17 cellular contexts compared by ENCODE assay signal in genomic region chr6:92942549-92942948, GRCh38.
A peak's percentile ranks its signal among the peaks of the same experiment; 100 is the strongest.
DNase-seq lines count a peak whose midpoint lies in the region; ATAC-seq and TF ChIP-seq lines count a peak whose summit lies in the region.
"Had no signal": no experiment of that assay in that cellular context is flagged by ENCODE, and none has a peak within 500 bp of the region (broad histone marks: within the 10 kb centered on the region; RNA-seq: fewer than 3 reads in every experiment).

No MANE protein-coding gene starts in this region.

- H3K36me3 ChIP-seq in PC-3 (ENCODE audit: low read depth, low read length) (no peaks in the 10 kb centered on the region), mesenchymal stem cell (ENCODE audit: control insufficient read depth in 1 of 2, insufficient read depth in 2 of 2, low read depth in 1 of 2, low read length in 2 of 2) (no peaks in the 10 kb centered on the region), smooth muscle cell (ENCODE audit: low read depth) (no peaks in the 10 kb centered on the region), SJCRH30 (no peaks in the 10 kb centered on the region)
- H3K36me3 ChIP-seq: BLaER1 had no signal

- no peak overlapping the region for H2AFZ ChIP-seq in PC-3 (ENCODE audit: low read length)
- no peak overlapping the region for H2AFZ ChIP-seq in mesenchymal stem cell (ENCODE audit: low read depth, low read length)
- H2AFZ ChIP-seq in smooth muscle cell (ENCODE audit: low read depth): peak overlapping the region; percentile 44
- H2AFZ ChIP-seq: GM23338 had no signal

- no peak overlapping the region for H3K23ac ChIP-seq in mesenchymal stem cell (ENCODE audit: low read length in 2 of 2)

- H3K9me2 ChIP-seq in PC-3 (replicated peaks; ENCODE audit: low read length): no peaks in the 10 kb centered on the region

- H3K4me1 Mint-ChIP-seq in T-cell (no peaks in the 10 kb centered on the region), osteocyte (ENCODE audit: unreplicated experiment) (no peaks in the 10 kb centered on the region)
- H3K4me1 Mint-ChIP-seq: CD14-positive monocyte; CD4-positive, alpha-beta memory T cell; GM23338 had no signal

- H3K9ac ChIP-seq in PC-3 (ENCODE audit: low read length) (no peak overlapping the region), mesenchymal stem cell (ENCODE audit: low read length) (no peak overlapping the region), smooth muscle cell (ENCODE audit: low read depth) (no peak overlapping the region)
- H3K9ac ChIP-seq: BLaER1 had no signal

- H3K27me3 Mint-ChIP-seq in T-cell (no peaks in the 10 kb centered on the region), osteocyte (ENCODE audit: unreplicated experiment) (no peaks in the 10 kb centered on the region)
- H3K27me3 Mint-ChIP-seq: CD4-positive, alpha-beta memory T cell had no signal

- POLR2A ChIA-PET in PC-3 (lab: Charles Lee; ENCODE audit: unreplicated experiment) (no interaction called here), T-cell (lab: Charles Lee) (no interaction called here)

- peak; percentile 1 for DNase-seq in NCI-H82 (lab: John Stamatoyannopoulos, UW)
- no peak for DNase-seq in NCI-H82 treated with DMSO at 0.1 percent for 48 hours (lab: John Stamatoyannopoulos, UW; ENCODE audit: unreplicated experiment)
- DNase-seq in PC-3: peak; percentile 67
- peak; percentile 1 for DNase-seq in mesenchymal stem cell
- no peak for DNase-seq in smooth muscle cell (lab: John Stamatoyannopoulos, UW; ENCODE audit: unreplicated experiment)
- DNase-seq in T-cell: no peak
- no peak for DNase-seq in osteocyte (ENCODE audit: extremely low spot score, unreplicated experiment)
- no peak for DNase-seq in SJCRH30
- DNase-seq: 8988T; CD4-positive, alpha-beta memory T cell; DMS153; DMS79; GDM1; HCEC 1CT had no signal

- CTCF ChIA-PET in PC-3 (lab: Charles Lee): no interaction called here
- CTCF ChIA-PET in T-cell (lab: Charles Lee): no interaction called here

- H2BK5ac ChIP-seq in mesenchymal stem cell (ENCODE audit: low read depth, low read length, poor library complexity, severe bottlenecking): no peak overlapping the region

- H3K9me3 Mint-ChIP-seq in T-cell (peaks cover 0 to 12% (median 3%) of the 10 kb centered on the region in 3 donors), osteocyte (ENCODE audit: unreplicated experiment) (no peaks in the 10 kb centered on the region)
- H3K9me3 Mint-ChIP-seq: GM23338 had no signal

- H3K27ac Mint-ChIP-seq in T-cell (no peak overlapping the region), osteocyte (ENCODE audit: unreplicated experiment) (no peak overlapping the region)
- H3K27ac Mint-ChIP-seq: CD14-positive monocyte; CD4-positive, alpha-beta memory T cell; GM23338 had no signal

- H3K79me1 ChIP-seq in mesenchymal stem cell (replicated peaks; ENCODE audit: low read length, poor library complexity, severe bottlenecking): no peaks in the 10 kb centered on the region

- H3K4me2 ChIP-seq in PC-3 (ENCODE audit: low read length) (peak overlapping the region; percentile 19; the same call in 1 of the 2 replicates), mesenchymal stem cell (ENCODE audit: low read length, poor library complexity, severe bottlenecking) (no peak overlapping the region), smooth muscle cell (no peak overlapping the region)
- H3K4me2 ChIP-seq: BLaER1, GM23338 had no signal

- H2AK5ac ChIP-seq in mesenchymal stem cell (ENCODE audit: low read length, severe bottlenecking): no peak overlapping the region

- H3K4me3 ChIP-seq in PC-3 (ENCODE audit: low read length): no peak overlapping the region
- no peak overlapping the region for H3K4me3 ChIP-seq in mesenchymal stem cell (ENCODE audit: insufficient read depth in 1 of 2, low read depth in 1 of 2, low read length in 2 of 2)
- H3K4me3 ChIP-seq in smooth muscle cell: no peak overlapping the region
- H3K4me3 ChIP-seq in SJCRH30: no peak overlapping the region
- H3K4me3 ChIP-seq: BLaER1, GM23338 had no signal

- no peak overlapping the region for H3K18ac ChIP-seq in mesenchymal stem cell (ENCODE audit: low read depth in 1 of 2, low read length in 2 of 2)

- H3K4ac ChIP-seq in mesenchymal stem cell (ENCODE audit: low read depth in 1 of 2, low read length in 2 of 2): no peak overlapping the region

- no peaks in the 10 kb centered on the region for H4K20me1 ChIP-seq in PC-3 (ENCODE audit: low read length)
- H4K20me1 ChIP-seq in smooth muscle cell (ENCODE audit: low read depth): no peaks in the 10 kb centered on the region
- H4K20me1 ChIP-seq: BLaER1 had no signal

- ATAC-seq in PC-3: peak; percentile 59; the same call in 1 of the 2 replicates
- ATAC-seq in T-cell (replicated peaks in 1 of 4): no peak
- ATAC-seq: GM23338 had no signal

- H3K36me3 Mint-ChIP-seq in T-cell (no peaks in the 10 kb centered on the region), osteocyte (ENCODE audit: unreplicated experiment) (no peaks in the 10 kb centered on the region)
- H3K36me3 Mint-ChIP-seq: CD14-positive monocyte; CD4-positive, alpha-beta memory T cell had no signal

- H3K27me3 ChIP-seq in PC-3 (ENCODE audit: low read length) (no peaks in the 10 kb centered on the region), mesenchymal stem cell (ENCODE audit: control insufficient read depth in 1 of 2, insufficient read depth in 1 of 2, low read length in 2 of 2) (no peaks in the 10 kb centered on the region), smooth muscle cell (ENCODE audit: low read depth) (no peaks in the 10 kb centered on the region), SJCRH30 (no peaks in the 10 kb centered on the region)
- H3K27me3 ChIP-seq: BLaER1 had no signal

- no peak overlapping the region for H4K91ac ChIP-seq in mesenchymal stem cell (ENCODE audit: low read length)

- H3K4me1 ChIP-seq in PC-3 (ENCODE audit: insufficient read depth, low read length) (peaks cover 11% of the 10 kb centered on the region), mesenchymal stem cell (ENCODE audit: control insufficient read depth, insufficient read depth, low read depth, low read length) (peaks cover 2% of the 10 kb centered on the region), smooth muscle cell (ENCODE audit: low read depth) (peaks cover 12% of the 10 kb centered on the region), SJCRH30 (no peaks in the 10 kb centered on the region)
- H3K4me1 ChIP-seq: BLaER1 had no signal

- H3F3A ChIP-seq in PC-3 (ENCODE audit: low read length, unreplicated experiment) (no peaks in the 10 kb centered on the region), smooth muscle cell (ENCODE audit: low read depth) (no peaks in the 10 kb centered on the region)

- H3K27ac ChIP-seq in PC-3 (ENCODE audit: low read length) (peak overlapping the region; percentile 45), mesenchymal stem cell (ENCODE audit: low read length, poor library complexity, severe bottlenecking) (no peak overlapping the region), smooth muscle cell (ENCODE audit: low read depth) (peak overlapping the region; percentile 33), SJCRH30 (no peak overlapping the region)
- H3K27ac ChIP-seq: BLaER1 had no signal

- H2BK15ac ChIP-seq in mesenchymal stem cell (ENCODE audit: low read depth, poor library complexity, severe bottlenecking): no peak overlapping the region

- no TSS peak for BruUV-seq in PC-3 (replicated peaks; lab: Mats Ljungman, UMichigan)

- H3K14ac ChIP-seq in mesenchymal stem cell (ENCODE audit: low read length in 2 of 2): no peak overlapping the region

- no peak overlapping the region for H2BK120ac ChIP-seq in mesenchymal stem cell (ENCODE audit: low read depth, low read length)

- TF ChIP-seq CTCF in PC-3 (conservative IDR thresholded peaks at IDR 0.05; ENCODE audit: low read depth, low read length) (no peak), smooth muscle cell (IDR thresholded peaks at IDR 0.05; ENCODE audit: borderline replicate concordance, insufficient read depth, poor library complexity, severe bottlenecking) (no peak), osteocyte (IDR thresholded peaks at IDR 0.05) (no peak)

- H3K9me3 ChIP-seq in PC-3 (ENCODE audit: low read length) (no peaks in the 10 kb centered on the region), mesenchymal stem cell (ENCODE audit: control insufficient read depth, low read length) (no peaks in the 10 kb centered on the region), smooth muscle cell (replicated peaks; ENCODE audit: low read depth) (no peaks in the 10 kb centered on the region), SJCRH30 (replicated peaks) (no peaks in the 10 kb centered on the region; the same call in 1 of the 2 replicates)
- H3K9me3 ChIP-seq: BLaER1 had no signal

- intact Hi-C loops in PC-3 (cut with micrococcal nuclease): no loop called here

- H3K79me2 ChIP-seq in PC-3 (ENCODE audit: low read length) (no peaks in the 10 kb centered on the region), smooth muscle cell (ENCODE audit: low read depth) (no peaks in the 10 kb centered on the region)

- no peak overlapping the region for H2BK12ac ChIP-seq in mesenchymal stem cell (ENCODE audit: low read length in 2 of 2)

- H3K4me3 Mint-ChIP-seq in T-cell: no peak overlapping the region
- H3K4me3 Mint-ChIP-seq in osteocyte (ENCODE audit: unreplicated experiment): no peak overlapping the region
- H3K4me3 Mint-ChIP-seq: CD14-positive monocyte; CD4-positive, alpha-beta memory T cell; GM23338 had no signal

- no peak overlapping the region for H4K8ac ChIP-seq in mesenchymal stem cell (ENCODE audit: low read length)

Comparison
In these comparisons a context has a peak if more than half of its experiments do, and no peak if none do; other contexts are left out.
1. DNase-seq: peak in NCI-H82 (single experiment), PC-3 (single experiment) and mesenchymal stem cell (single experiment); none in NCI-H82 treated with DMSO at 0.1 percent for 48 hours (single experiment), smooth muscle cell (single experiment), T-cell (0 of 34), osteocyte (single experiment) and SJCRH30 (0 of 2).
2. H3K27ac ChIP-seq: peak in PC-3 (single experiment) and smooth muscle cell (single experiment); none in mesenchymal stem cell (single experiment) and SJCRH30 (single experiment).